29 cellular contexts compared by ENCODE assay signal in genomic region chr3:149895339-149895738, GRCh38.
"Had no signal": no experiment of that assay in that cellular context is flagged by ENCODE, and none has a peak within 500 bp of the region (broad histone marks: within the 10 kb centered on the region; RNA-seq: fewer than 3 reads in every experiment).

No MANE protein-coding gene starts in this region.

- H3K27me3 ChIP-seq: adrenal gland, brain microvascular endothelial cell, dorsolateral prefrontal cortex, hepatocyte, right atrium auricular region, spleen had no signal

- FAIRE-seq: astrocyte, keratinocyte, TTC549, urothelium cell line had no signal

- H3K9ac ChIP-seq: parathyroid adenoma had no signal

- H3K9me3 Mint-ChIP-seq: activated naive CD4-positive, alpha-beta T cell treated with anti-CD3 and anti-CD28 coated beads for 36 hours; activated naive CD8-positive, alpha-beta T cell treated with anti-CD3 and anti-CD28 coated beads for 36 hours; activated T-helper 1 cell treated with anti-CD3 and anti-CD28 coated beads, Interleukin-12 subunit alpha, Interleukin-12 subunit beta, Interleukin-2, Interleukin-4 antibody, amounts not matched to agents 30 ng/mL and 10 ng/mL and 1 ng/mL, durations not matched to agents 14 hours and 24 hours and 36 hours; naive thymus-derived CD8-positive, alpha-beta T cell; neural crest cell had no signal

- DNase-seq: activated CD4-positive, alpha-beta T cell treated with anti-CD3 and anti-CD28 coated beads for 48 hours; activated CD4-positive, alpha-beta T cell treated with anti-CD3 and anti-CD28 coated beads, Interleukin-2, amount 50 U/mL, for 48 hours; activated CD8-positive, alpha-beta memory T cell treated with anti-CD3 and anti-CD28 coated beads for 24 hours; activated effector memory CD4-positive, alpha-beta T cell treated with anti-CD3 and anti-CD28 coated beads, Interleukin-2, amount 50 U/mL, for 16 hours; activated naive CD4-positive, alpha-beta T cell treated with anti-CD3 and anti-CD28 coated beads for 36 hours; activated naive CD8-positive, alpha-beta T cell treated with anti-CD3 and anti-CD28 coated beads for 36 hours; adrenal gland; brain microvascular endothelial cell; dorsolateral prefrontal cortex; effector memory CD4-positive, alpha-beta T cell; glutamatergic neuron; left colon; naive thymus-derived CD8-positive, alpha-beta T cell; nucleus accumbens; spleen; stimulated activated naive CD4-positive, alpha-beta T cell; T-helper 9 cell had no signal

- H3K4me1 ChIP-seq: parathyroid adenoma had no signal

- ATAC-seq: activated CD4-positive, CD25-positive, alpha-beta regulatory T cell treated with anti-CD3 and anti-CD28 coated beads, Interleukin-2, amount 50 U/mL, for 24 hours; left colon; naive thymus-derived CD8-positive, alpha-beta T cell had no signal

- H3K4me2 ChIP-seq: hepatocyte had no signal

- H3K27me3 Mint-ChIP-seq: activated naive CD8-positive, alpha-beta T cell treated with anti-CD3 and anti-CD28 coated beads for 36 hours; naive thymus-derived CD8-positive, alpha-beta T cell had no signal

- H3K4me3 ChIP-seq: adrenal gland, coronary artery, dorsolateral prefrontal cortex, hepatocyte, right atrium auricular region, spleen had no signal

- H3K4me1 Mint-ChIP-seq: neural crest cell had no signal

- H3K79me2 ChIP-seq: hepatocyte, parathyroid adenoma had no signal

- H3K9me3 ChIP-seq: adrenal gland, right atrium auricular region, spleen had no signal

- H3K27ac ChIP-seq: adrenal gland, brain microvascular endothelial cell, coronary artery, dorsolateral prefrontal cortex, hepatocyte, parathyroid adenoma, right atrium auricular region, spleen, VCaP had no signal

- H3K36me3 ChIP-seq: adrenal gland, brain microvascular endothelial cell, right atrium auricular region had no signal

- H3K4me3 Mint-ChIP-seq: activated naive CD4-positive, alpha-beta T cell treated with anti-CD3 and anti-CD28 coated beads for 36 hours; activated naive CD8-positive, alpha-beta T cell treated with anti-CD3 and anti-CD28 coated beads for 36 hours; activated T-helper 1 cell treated with anti-CD3 and anti-CD28 coated beads, Interleukin-12 subunit alpha, Interleukin-12 subunit beta, Interleukin-2, Interleukin-4 antibody, amounts not matched to agents 30 ng/mL and 10 ng/mL and 1 ng/mL, durations not matched to agents 14 hours and 24 hours and 36 hours; naive thymus-derived CD8-positive, alpha-beta T cell; neural crest cell had no signal

- H3K27ac Mint-ChIP-seq: activated naive CD4-positive, alpha-beta T cell treated with anti-CD3 and anti-CD28 coated beads for 36 hours; activated naive CD8-positive, alpha-beta T cell treated with anti-CD3 and anti-CD28 coated beads for 36 hours; activated T-helper 1 cell treated with anti-CD3 and anti-CD28 coated beads, Interleukin-12 subunit alpha, Interleukin-12 subunit beta, Interleukin-2, Interleukin-4 antibody, amounts not matched to agents 30 ng/mL and 10 ng/mL and 1 ng/mL, durations not matched to agents 14 hours and 24 hours and 36 hours; naive thymus-derived CD8-positive, alpha-beta T cell had no signal
